In the genomic region with DNA sequence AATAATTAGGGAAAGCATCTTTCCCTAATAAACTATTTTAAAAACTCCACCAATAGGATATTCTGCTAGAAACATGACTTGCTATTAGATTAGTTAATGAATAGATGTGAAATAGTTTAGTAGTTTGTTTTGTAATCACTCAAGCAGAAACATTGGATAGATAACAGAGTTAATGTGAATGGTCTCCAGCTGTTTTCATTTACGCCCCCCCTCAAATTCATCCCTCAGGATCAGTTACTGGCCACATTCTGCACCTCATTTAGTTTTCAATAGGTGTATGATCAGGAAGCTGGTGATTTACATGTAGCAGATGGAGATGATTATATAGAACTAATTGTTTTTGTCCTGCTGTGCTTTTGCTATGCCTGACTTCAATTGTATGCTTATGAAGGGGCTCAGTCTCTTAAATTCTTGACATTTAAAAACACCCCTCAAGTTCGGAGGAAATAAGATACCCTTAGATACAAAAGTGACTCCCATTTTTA, we compare ENCODE assay signal across 18 cellular contexts.
A peak's percentile ranks its signal among the peaks of the same experiment; 100 is the strongest.
DNase-seq lines count a peak whose midpoint lies in the region; TF ChIP-seq lines count a peak whose summit lies in the region.
"Had no signal": no experiment of that assay in that cellular context is flagged by ENCODE, and none has a peak within 500 bp of the region (broad histone marks: within the 10 kb centered on the region; RNA-seq: fewer than 3 reads in every experiment).

No MANE protein-coding gene starts in this region.

- no peak overlapping the region for H3K4me2 ChIP-seq in SK-N-SH
- H3K4me2 ChIP-seq: A549 had no signal

- H3K27me3 ChIP-seq in A673 (replicated peaks; ENCODE audit: insufficient read depth, low read depth, low read length, poor library complexity) = no peaks in the 10 kb centered on the region
- H3K27me3 ChIP-seq in SK-N-SH (ENCODE audit: insufficient read depth) = no peaks in the 10 kb centered on the region
- H3K27me3 ChIP-seq: MG63 had no signal

- H3K36me3 ChIP-seq in A673 (ENCODE audit: insufficient read depth, low read length, poor library complexity, severe bottlenecking) (no peaks in the 10 kb centered on the region), SK-N-SH (replicated peaks in 1 of 2; ENCODE audit: control insufficient read depth in 1 of 2, insufficient read depth in 2 of 2, low read length in 1 of 2) (no peaks in the 10 kb centered on the region)
- H3K36me3 ChIP-seq: MG63 had no signal

- TF ChIP-seq RAD21 in SK-N-SH (IDR thresholded peaks at IDR 0.05; ENCODE audit: low read length) = no peak; the same call in 1 of the 2 replicates

- no peak overlapping the region for H3K9ac ChIP-seq in SK-N-SH

- intact Hi-C loops in A673 (cut with micrococcal nuclease; ENCODE audit: unreplicated experiment) = no loop called here

- 92% methylated on average over 2 of the region's 2 CpGs for WGBS in SK-N-SH (ENCODE audit: low lambda C conversion rate)

- peak in 1 of 2 experiments; percentile 45; a peak in 1 of 4 replicates for TF ChIP-seq EP300 in SK-N-SH (IDR thresholded peaks at IDR 0.05; ENCODE audit: borderline replicate concordance in 1 of 2, low read depth in 1 of 2, low read length in 1 of 2)

- POLR2A ChIA-PET in A673 (lab: Charles Lee; ENCODE audit: low non-redundant PET) = no interaction called here
- POLR2A ChIA-PET in SK-N-SH (lab: Yijun Ruan, JAX) = no interaction called here

- no peaks in the 10 kb centered on the region for H3K9me2 ChIP-seq in SK-N-SH

- H3K79me2 ChIP-seq in SK-N-SH (ENCODE audit: insufficient read depth) = no peaks in the 10 kb centered on the region

- no TSS peak for BruUV-seq in A673 (replicated peaks; lab: Mats Ljungman, UMichigan)

- no peaks in the 10 kb centered on the region for H4K20me1 ChIP-seq in SK-N-SH (ENCODE audit: insufficient read depth)

- TF ChIP-seq CTCF in A673 (conservative IDR thresholded peaks at IDR 0.05; ENCODE audit: low read depth, low read length) = no peak
- no peak for TF ChIP-seq CTCF in SK-N-SH (IDR thresholded peaks at IDR 0.05)

- H3F3A ChIP-seq in SK-N-SH (replicated peaks; ENCODE audit: insufficient read depth) = no peaks in the 10 kb centered on the region

- no peaks in the 10 kb centered on the region for H3K9me3 ChIP-seq in A673 (ENCODE audit: low read depth, low read length, poor library complexity, severe bottlenecking)
- H3K9me3 ChIP-seq in SK-N-SH = no peaks in the 10 kb centered on the region
- H3K9me3 ChIP-seq: A549, MG63 had no signal

- no peak overlapping the region for H3K4me3 ChIP-seq in A673 (ENCODE audit: low read depth, low read length, poor library complexity, severe bottlenecking)
- no peak overlapping the region for H3K4me3 ChIP-seq in SK-N-SH (ENCODE audit: low read depth in 2 of 2, low read length in 1 of 2)
- H3K4me3 ChIP-seq: A549, MG63 had no signal

- H3K4me1 ChIP-seq in A673 (ENCODE audit: insufficient read depth, low read length, poor library complexity, severe bottlenecking) (peaks cover 19% of the 10 kb centered on the region), SK-N-SH (ENCODE audit: control insufficient read depth in 1 of 2, insufficient read depth in 2 of 2, low read depth in 1 of 2, low read length in 1 of 2) (peaks cover 0 to 5% of the 10 kb centered on the region in 2 experiments; a peak in 1 of 4 replicates)
- H3K4me1 ChIP-seq: A549 had no signal

- DNase-seq in A673 (ENCODE audit: low spot score) = peak; percentile 54
- DNase-seq in NCI-H1417 treated with DMSO at 0.1 percent for 48 hours (lab: John Stamatoyannopoulos, UW) = peak; percentile 96
- DNase-seq in NCI-H524 (lab: John Stamatoyannopoulos, UW) = peak; percentile 3 to 63
- DNase-seq in SK-N-SH = peak; percentile 23
- DNase-seq in GOT3 (lab: John Stamatoyannopoulos, UW) = no peak
- no peak for DNase-seq in NCI-H2227 (lab: John Stamatoyannopoulos, UW; ENCODE audit: unreplicated experiment)
- DNase-seq in activated CD4-positive, alpha-beta T cell treated with anti-CD3 and anti-CD28 coated beads for 1 hour = no peak
- no peak for DNase-seq in DMS 273 (lab: John Stamatoyannopoulos, UW; ENCODE audit: unreplicated experiment)
- DNase-seq: DMS153, MG63, NCI-H1092 treated with DMSO at 0.1 percent for 48 hours, NCI-H2029 treated with DMSO at 0.1 percent for 48 hours, NCI-H446 treated with DMSO at 0.1 percent for 48 hours, PC-3, SW 1271 had no signal

- H3K27ac ChIP-seq in A673 (ENCODE audit: low read depth, low read length, poor library complexity, severe bottlenecking) (no peak overlapping the region), SK-N-SH (ENCODE audit: low read depth in 2 of 2, low read length in 1 of 2) (no peak overlapping the region)
- H3K27ac ChIP-seq: A549, C4-2B, RWPE1 had no signal

- CTCF ChIA-PET in A673 (lab: Charles Lee) (no interaction called here), SK-N-SH (lab: Yijun Ruan, JAX) (interaction anchor here (1.7 kb wide), 1 partner anchor 15 kb away, joined by 4 read pairs; no protein-coding TSS in a partner anchor)

- H2AFZ ChIP-seq in SK-N-SH (ENCODE audit: low read depth) = no peak overlapping the region

TF ChIP-seq in SK-N-SH, 30 proteins besides CTCF, POLR2A, EP300 and RAD21:
- TF ChIP-seq GATA2 (CRISPR knock-in tag; IDR thresholded peaks at IDR 0.05) (peak; percentile 42; the same call in 1 of the 2 replicates), POLR2AphosphoS5 (IDR thresholded peaks at IDR 0.05; ENCODE audit: low read depth, low read length) (no peak), RCOR1 (IDR thresholded peaks at IDR 0.05; ENCODE audit: low read length) (peak; percentile 57; the same call in 1 of the 2 replicates)

Comparison
In these comparisons a context has a peak if more than half of its experiments do, and no peak if none do; other contexts are left out.
1. DNase-seq: peak in A673 (single experiment), NCI-H1417 treated with DMSO at 0.1 percent for 48 hours (single experiment), NCI-H524 (2 of 2) and SK-N-SH (single experiment); none in GOT3 (single experiment), NCI-H2227 (single experiment), activated CD4-positive, alpha-beta T cell treated with anti-CD3 and anti-CD28 coated beads for 1 hour (single experiment) and DMS 273 (single experiment).